In the genomic region with DNA sequence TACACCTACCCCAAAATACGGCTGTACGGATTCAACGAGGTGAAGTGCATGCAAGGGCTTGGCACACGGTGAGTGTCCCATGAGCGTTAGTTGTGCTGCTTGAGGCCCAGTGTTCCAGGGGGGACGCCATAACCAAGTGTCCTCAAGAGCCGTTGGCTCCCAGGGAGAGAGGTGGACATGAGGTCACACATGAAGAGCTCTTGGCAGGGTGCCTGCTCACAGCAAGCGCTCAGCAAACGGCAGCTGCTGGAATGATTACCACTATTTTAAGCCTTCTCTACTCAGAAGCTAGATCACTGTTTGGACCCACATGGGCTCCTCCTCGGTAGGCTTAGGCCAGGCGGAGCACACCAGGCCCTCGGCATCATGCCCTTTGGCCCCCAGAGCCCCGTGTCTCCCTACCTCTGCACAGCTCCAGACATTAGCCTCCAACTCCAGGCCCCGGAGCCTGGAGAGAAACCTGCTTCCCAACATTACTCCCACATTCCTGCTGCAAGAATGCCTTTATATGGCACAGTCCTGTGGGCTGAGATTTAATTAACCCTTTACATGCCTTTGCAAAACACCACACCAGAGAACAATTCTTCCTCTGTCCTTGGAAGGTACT, we compare ENCODE assay signal across 8 cellular contexts.
DNase-seq lines count a peak whose midpoint lies in the region; ATAC-seq and TF ChIP-seq lines count a peak whose summit lies in the region.

No MANE protein-coding gene starts in this region.

- no peaks in the 10 kb centered on the region for H3K36me3 ChIP-seq in mucosa of descending colon (ENCODE audit: low read depth)

- DNase-seq in DMS 273 (lab: John Stamatoyannopoulos, UW; ENCODE audit: unreplicated experiment) (peak; percentile 90), NCI-H345 treated with DMSO at 0.1 percent for 48 hours (lab: John Stamatoyannopoulos, UW; ENCODE audit: unreplicated experiment) (peak; percentile 50), dermis microvascular lymphatic vessel endothelial cell (ENCODE audit: low read depth in 2 of 2) (peak; percentile 25 to 71), mucosa of descending colon (peak; percentile 60 to 73 (median 61)), NCI-H1048 (lab: John Stamatoyannopoulos, UW) (no peak), mesenteric fat pad (ENCODE audit: low spot score) (no peak)

- ATAC-seq in mucosa of descending colon (peak; percentile 56), GM21390 (IDR thresholded peaks at IDR 0.05; ENCODE audit: unreplicated experiment) (no peak), HG02970 (IDR thresholded peaks at IDR 0.05; ENCODE audit: low FRiP score, unreplicated experiment) (no peak)

- TF ChIP-seq CTCF in mucosa of descending colon (IDR thresholded peaks at IDR 0.05), result no peak

- H3K9me3 ChIP-seq in mucosa of descending colon, result no peaks in the 10 kb centered on the region

- intact Hi-C loops in mucosa of descending colon (cut with DNase I, micrococcal nuclease), result no loop called here

- no peaks in the 10 kb centered on the region for H3K4me1 ChIP-seq in mucosa of descending colon (ENCODE audit: low read depth)

- H3K4me3 ChIP-seq in mucosa of descending colon, result no peak overlapping the region

Comparison
In these comparisons a context has a peak if more than half of its experiments do, and no peak if none do; other contexts are left out.
1. DNase-seq: peak in DMS 273 (single experiment), NCI-H345 treated with DMSO at 0.1 percent for 48 hours (single experiment), dermis microvascular lymphatic vessel endothelial cell (2 of 2) and mucosa of descending colon (3 of 3); none in NCI-H1048 (single experiment) and mesenteric fat pad (single experiment).